ENCODE assay signal across 1 cellular context in genomic region chr7:36084485-36085091, GRCh38.
TF ChIP-seq lines count a peak whose summit lies in the region.

No MANE protein-coding gene starts in this region.

TF ChIP-seq in H1, 55 proteins besides CTCF, POLR2A, EP300 and RAD21 (continued from another document):
- peak; percentile 92 for TF ChIP-seq E2F6 (IDR thresholded peaks at IDR 0.05)
- no peak for TF ChIP-seq CREB1 (IDR thresholded peaks at IDR 0.05)
- TF ChIP-seq MAX (IDR thresholded peaks at IDR 0.05), result peak; percentile 97
- no peak for TF ChIP-seq PHF8 (conservative IDR thresholded peaks at IDR 0.05; ENCODE audit: low read depth, low read length)
- TF ChIP-seq SP4 (IDR thresholded peaks at IDR 0.05; ENCODE audit: low read length), result no peak
- no peak for TF ChIP-seq CTBP2 (IDR thresholded peaks at IDR 0.05; ENCODE audit: borderline replicate concordance, insufficient read depth, insufficient read length, low read length)
- TF ChIP-seq HDAC2 (IDR thresholded peaks at IDR 0.05; ENCODE audit: borderline replicate concordance in 1 of 2, low read depth in 2 of 2, low read length in 2 of 2), result no peak
- TF ChIP-seq GTF2F1 (IDR thresholded peaks at IDR 0.05; ENCODE audit: borderline replicate concordance, low read depth, low read length), result no peak
- TF ChIP-seq SP2 (IDR thresholded peaks at IDR 0.05; ENCODE audit: low read length), result no peak
- TF ChIP-seq CBX5 (IDR thresholded peaks at IDR 0.05; ENCODE audit: low read depth, low read length), result no peak
- TF ChIP-seq SUZ12 (IDR thresholded peaks at IDR 0.05; ENCODE audit: low read length), result no peak
- TF ChIP-seq JUND (IDR thresholded peaks at IDR 0.05; ENCODE audit: low read length), result peak; percentile 28; the same call in 1 of the 2 replicates
- TF ChIP-seq BACH1 (IDR thresholded peaks at IDR 0.05; ENCODE audit: low read length), result no peak
- TF ChIP-seq ATF2 (IDR thresholded peaks at IDR 0.05; ENCODE audit: low read length), result no peak
- TF ChIP-seq CHD2 (IDR thresholded peaks at IDR 0.05; ENCODE audit: low read length), result 0 out of 2 replicates have a peak, but pooled peaks have one; percentile 14
- no peak for TF ChIP-seq CHD1 (IDR thresholded peaks at IDR 0.05; ENCODE audit: low read depth, low read length)
- TF ChIP-seq BRCA1 (IDR thresholded peaks at IDR 0.05; ENCODE audit: low read depth, low read length), result no peak
- no peak for TF ChIP-seq NRF1 (IDR thresholded peaks at IDR 0.05; ENCODE audit: low read depth, low read length)
- no peak for TF ChIP-seq TBP (IDR thresholded peaks at IDR 0.05; ENCODE audit: low read depth, low read length)
- TF ChIP-seq TEAD4 (IDR thresholded peaks at IDR 0.05; ENCODE audit: low read depth, low read length), result no peak
- no peak for TF ChIP-seq RNF2 (IDR thresholded peaks at IDR 0.05; ENCODE audit: borderline replicate concordance, low read depth, low read length, missing control alignments, poor library complexity, severe bottlenecking)
- TF ChIP-seq SP1 (IDR thresholded peaks at IDR 0.05; ENCODE audit: low read depth, low read length), result no peak
- no peak for TF ChIP-seq POLR2AphosphoS5 (IDR thresholded peaks at IDR 0.05; ENCODE audit: low read depth, low read length)
- no peak for TF ChIP-seq HDAC6 (IDR thresholded peaks at IDR 0.05; ENCODE audit: low read depth, low read length)
- TF ChIP-seq TAF1 (IDR thresholded peaks at IDR 0.05; ENCODE audit: low read depth, low read length), result no peak
- no peak for TF ChIP-seq SAP30 (IDR thresholded peaks at IDR 0.05; ENCODE audit: insufficient read depth, insufficient replicate concordance, low read length)
- TF ChIP-seq SIX5 (IDR thresholded peaks at IDR 0.05; ENCODE audit: low read depth, low read length), result no peak
TF ChIP-seq in H1: peak in this region for 4.
